8 cellular contexts compared by ENCODE assay signal in the genomic region with DNA sequence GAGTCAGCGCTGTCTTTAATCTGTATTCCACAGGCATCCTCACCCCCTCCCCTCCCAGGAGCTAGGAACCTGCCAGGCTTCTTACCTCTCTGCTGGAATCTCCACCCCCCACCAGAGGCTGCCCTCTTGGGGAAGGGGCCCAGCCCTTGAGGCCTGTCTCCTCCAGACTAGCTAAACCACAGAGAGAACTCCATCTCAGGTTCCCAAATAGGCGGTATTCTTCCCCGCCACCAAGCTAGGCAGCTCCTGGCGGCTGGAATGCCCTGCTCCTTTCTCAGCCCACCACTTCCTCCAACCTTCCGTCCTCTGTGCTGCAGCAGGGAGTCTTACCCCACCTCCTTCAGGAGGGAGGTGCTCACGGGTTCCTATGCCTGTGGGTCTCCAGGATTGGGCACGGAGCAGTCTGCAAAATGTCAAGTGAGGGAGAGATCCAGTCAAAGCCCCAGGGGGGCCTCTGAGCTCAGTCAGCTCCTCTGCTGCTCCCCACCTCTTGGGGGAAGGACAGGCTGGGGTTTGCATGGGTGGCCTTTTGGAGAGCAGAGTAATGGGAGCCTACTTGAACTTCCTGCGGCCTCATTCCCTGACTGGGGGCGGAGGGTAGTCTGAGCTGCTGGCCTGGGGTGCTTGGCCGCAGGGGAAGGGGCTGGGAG. TPM values are rescaled to one million over a fixed set of nuclear protein-coding genes. Genes with fewer than 3 reads are reported as not detected.
A peak's percentile ranks its signal among the peaks of the same experiment; 100 is the strongest.
DNase-seq lines count a peak whose midpoint lies in the region; ATAC-seq, FAIRE-seq and TF ChIP-seq lines count a peak whose summit lies in the region.

No MANE protein-coding gene starts in this region.

- H3K27ac Mint-ChIP-seq in CD4-positive, alpha-beta T cell = peak overlapping the region; percentile 20
- H3K27ac Mint-ChIP-seq in mesothelial cell of epicardium = peak overlapping the region; percentile 96

- no peak for ATAC-seq in CD4-positive, alpha-beta T cell (ENCODE audit: poor library complexity)
- no peak for ATAC-seq in HG03095 (IDR thresholded peaks at IDR 0.05; ENCODE audit: unreplicated experiment)

- peak; percentile 96 for FAIRE-seq in HTR-8/SVneo (lab: Jason Lieb, UNC)

- no peak for TF ChIP-seq CTCF in CD4-positive, alpha-beta T cell (IDR thresholded peaks at IDR 0.05)
- no peak for TF ChIP-seq CTCF in mesothelial cell of epicardium (IDR thresholded peaks at IDR 0.05; ENCODE audit: unreplicated experiment)

- H3K4me3 Mint-ChIP-seq in CD4-positive, alpha-beta T cell = peak overlapping the region; percentile 82
- peak overlapping the region; percentile 67 for H3K4me3 Mint-ChIP-seq in mesothelial cell of epicardium

- CTCF ChIA-PET in CD4-positive, alpha-beta T cell (lab: Charles Lee) = no interaction called here

- no peaks in the 10 kb centered on the region for H3K9me3 ChIP-seq in CD4-positive, alpha-beta T cell (ENCODE audit: control insufficient read depth, low read length)

- intact Hi-C loops in CD4-positive, alpha-beta T cell (cut with DNase I, micrococcal nuclease) = loop anchor here in 1 of 2 experiments (10.0 kb wide), 1 partner anchor 86 kb away; no protein-coding TSS in a partner anchor

- POLR2A ChIA-PET in CD4-positive, alpha-beta T cell (lab: Charles Lee) = interaction anchor here (1.3 kb wide), 1 partner anchor 23 kb away, joined by 3 read pairs; no protein-coding TSS in a partner anchor

- H3K27me3 ChIP-seq in CD4-positive, alpha-beta T cell (ENCODE audit: control insufficient read depth, insufficient read depth, low read length) = no peaks in the 10 kb centered on the region

- DNase-seq in CD4-positive, alpha-beta T cell = no peak
- DNase-seq in HTR-8/SVneo (ENCODE audit: insufficient read length, low spot score) (peak; percentile 88), caudate nucleus (lab: John Stamatoyannopoulos, UW) (peak in 40 of 61 donors; percentile 27 to 75 (median 60)), mesothelial cell of epicardium (ENCODE audit: low spot score in 2 of 2, unreplicated experiment in 2 of 2) (peak; percentile 49 to 73), HPDE6-E6E7 (ENCODE audit: extremely low spot score) (no peak)
- no peak for DNase-seq in stimulated activated CD8-positive, alpha-beta memory T cell treated with anti-CD3 and anti-CD28 coated beads, Interleukin-4, amount 100 ng/mL, for 48 hours
- no peak for DNase-seq in stimulated activated CD4-positive, alpha-beta T cell treated with anti-CD3 and anti-CD28 coated beads, Interleukin-2, amount 100 ng/mL, for 48 hours

- no peaks in the 10 kb centered on the region for H3K36me3 Mint-ChIP-seq in CD4-positive, alpha-beta T cell (ENCODE audit: low read depth)
- no peaks in the 10 kb centered on the region for H3K36me3 Mint-ChIP-seq in mesothelial cell of epicardium

- H3K4me1 Mint-ChIP-seq in CD4-positive, alpha-beta T cell (ENCODE audit: low read depth) = peaks cover 30% of the 10 kb centered on the region
- peaks cover 63% of the 10 kb centered on the region for H3K4me1 Mint-ChIP-seq in mesothelial cell of epicardium

- no peaks in the 10 kb centered on the region for H3K27me3 Mint-ChIP-seq in CD4-positive, alpha-beta T cell
- no peaks in the 10 kb centered on the region for H3K27me3 Mint-ChIP-seq in mesothelial cell of epicardium (ENCODE audit: low read depth)

- H3K27ac ChIP-seq in CD4-positive, alpha-beta T cell (ENCODE audit: low read depth, low read length) = no peak overlapping the region
- peak overlapping the region; percentile 94 for H3K27ac ChIP-seq in caudate nucleus (ENCODE audit: low read depth, low read length)

- H3K9me3 Mint-ChIP-seq in CD4-positive, alpha-beta T cell = no peaks in the 10 kb centered on the region
- no peaks in the 10 kb centered on the region for H3K9me3 Mint-ChIP-seq in mesothelial cell of epicardium

RNA-seq across cellular contexts. Expression of gene SREBF1, which starts 55.7 kb away (rescaled TPM):
- total RNA-seq in CD4-positive, alpha-beta T cell = 100 to 1,000 TPM; 249 to 264 TPM
- 179 to 187 TPM (median 181 TPM) in 3 replicates for total RNA-seq in mesothelial cell of epicardium

Comparison
In these comparisons a context has a peak if more than half of its experiments do, and no peak if none do; other contexts are left out.
1. DNase-seq: peak in HTR-8/SVneo (single experiment), caudate nucleus (40 of 61) and mesothelial cell of epicardium (2 of 2); none in CD4-positive, alpha-beta T cell (0 of 10), stimulated activated CD8-positive, alpha-beta memory T cell treated with anti-CD3 and anti-CD28 coated beads, Interleukin-4, amount 100 ng/mL, for 48 hours (single experiment), HPDE6-E6E7 (single experiment) and stimulated activated CD4-positive, alpha-beta T cell treated with anti-CD3 and anti-CD28 coated beads, Interleukin-2, amount 100 ng/mL, for 48 hours (0 of 2).